ENCODE assay signal across 24 cellular contexts in genomic region chr13:69545500-69546025, GRCh38.
"Had no signal": no experiment of that assay in that cellular context is flagged by ENCODE, and none has a peak within 500 bp of the region (broad histone marks: within the 10 kb centered on the region; RNA-seq: fewer than 3 reads in every experiment).

No MANE protein-coding gene starts in this region.

- H3K27me3 Mint-ChIP-seq: naive thymus-derived CD4-positive, alpha-beta T cell; stimulated activated naive CD8-positive, alpha-beta T cell treated with anti-CD3 and anti-CD28 coated beads, Interleukin-15, amount 100 ng/mL, for 72 hours had no signal

- ATAC-seq: gastrocnemius medialis; left lobe of liver; naive thymus-derived CD4-positive, alpha-beta T cell; sciatic nerve; stimulated activated naive CD8-positive, alpha-beta T cell treated with anti-CD3 and anti-CD28 coated beads, Interleukin-15, amount 100 ng/mL, for 72 hours; upper lobe of right lung had no signal

- H3K36me3 Mint-ChIP-seq: mesothelial cell of epicardium; naive thymus-derived CD4-positive, alpha-beta T cell; neural progenitor cell had no signal

- H3K4me3 Mint-ChIP-seq: mesothelial cell of epicardium; naive thymus-derived CD4-positive, alpha-beta T cell; nephron; neural progenitor cell; stimulated activated naive CD8-positive, alpha-beta T cell treated with anti-CD3 and anti-CD28 coated beads, Interleukin-15, amount 100 ng/mL, for 72 hours had no signal

- H3K4me3 ChIP-seq: dorsolateral prefrontal cortex, gastrocnemius medialis, neural progenitor cell, prostate gland, right atrium auricular region, smooth muscle cell, suprapubic skin, transverse colon, upper lobe of right lung, uterus had no signal

- H3K9me3 ChIP-seq: gastrocnemius medialis, prostate gland, right atrium auricular region, suprapubic skin, transverse colon, upper lobe of right lung, uterus had no signal

- H3K4me1 Mint-ChIP-seq: mesothelial cell of epicardium; naive thymus-derived CD4-positive, alpha-beta T cell; nephron; neural progenitor cell; stimulated activated naive CD8-positive, alpha-beta T cell treated with anti-CD3 and anti-CD28 coated beads, Interleukin-15, amount 100 ng/mL, for 72 hours had no signal

- H3K4me1 ChIP-seq: gastrocnemius medialis, neural progenitor cell, prostate gland, right atrium auricular region, suprapubic skin, upper lobe of right lung, uterus had no signal

- H3K4me2 ChIP-seq: neural progenitor cell, smooth muscle cell had no signal

- DNase-seq: dorsolateral prefrontal cortex; effector CD4-positive, alpha-beta T cell; gastrocnemius medialis; head of caudate nucleus; mesenchymal stem cell; naive thymus-derived CD4-positive, alpha-beta T cell; stimulated activated CD4-positive, alpha-beta T cell treated with anti-CD3 and anti-CD28 coated beads, Interleukin-12 subunit alpha, Interleukin-12 subunit beta, amount 100 ng/mL, for 4 hours; stimulated activated CD4-positive, alpha-beta T cell treated with anti-CD3 and anti-CD28 coated beads, Interleukin-1b, Interleukin-23, amount 100 ng/mL, for 48 hours; stimulated activated CD4-positive, alpha-beta T cell treated with anti-CD3 and anti-CD28 coated beads, Interleukin-4, amount 100 ng/mL, for 1 hour; stimulated activated CD8-positive, alpha-beta memory T cell treated with anti-CD3 and anti-CD28 coated beads, Interleukin-4, amount 100 ng/mL, for 48 hours; stimulated activated naive CD4-positive, alpha-beta T cell; stimulated activated naive CD8-positive, alpha-beta T cell treated with anti-CD3 and anti-CD28 coated beads, Interleukin-15, amount 100 ng/mL, for 72 hours; transverse colon; upper lobe of right lung; uterus had no signal

- H3K27ac ChIP-seq: dorsolateral prefrontal cortex, gastrocnemius medialis, neural progenitor cell, prostate gland, right atrium auricular region, suprapubic skin, transverse colon, upper lobe of right lung, uterus had no signal

- H3K36me3 ChIP-seq: gastrocnemius medialis, neural progenitor cell, prostate gland, right atrium auricular region, suprapubic skin, transverse colon, upper lobe of right lung, uterus had no signal

- H3K27me3 ChIP-seq: dorsolateral prefrontal cortex, gastrocnemius medialis, neural progenitor cell, right atrium auricular region, suprapubic skin, transverse colon, upper lobe of right lung, uterus had no signal

- H3K9me3 Mint-ChIP-seq: mesothelial cell of epicardium; nephron; stimulated activated naive CD8-positive, alpha-beta T cell treated with anti-CD3 and anti-CD28 coated beads, Interleukin-15, amount 100 ng/mL, for 72 hours had no signal

- H3K27ac Mint-ChIP-seq: mesothelial cell of epicardium; naive thymus-derived CD4-positive, alpha-beta T cell; neural progenitor cell; stimulated activated naive CD8-positive, alpha-beta T cell treated with anti-CD3 and anti-CD28 coated beads, Interleukin-15, amount 100 ng/mL, for 72 hours had no signal

- H2AFZ ChIP-seq: neural progenitor cell had no signal
